In genomic region chr19:12035220-12036172, GRCh38 we compare ENCODE assay signal across 1 cellular context.
A peak's percentile ranks its signal among the peaks of the same experiment; 100 is the strongest.
TF ChIP-seq lines count a peak whose summit lies in the region.

ZNF433 (minus strand) TSS chr19:12035679; CDS start chr19:12035539, 140 bp downstream.

TF ChIP-seq in HepG2, 621 proteins besides CTCF, POLR2A, EP300 and RAD21 (continued from another document and continues in another):
- peak in 1 of 2 experiments; percentile 65; a peak in 2 of 4 replicates for TF ChIP-seq ATF4 (CRISPR knock-in tag; IDR thresholded peaks at IDR 0.05)
- 0 out of 2 replicates have a peak, but pooled peaks have one; percentile 23 for TF ChIP-seq RFX1 (IDR thresholded peaks at IDR 0.05)
- peak; percentile 80; the same call in 1 of the 2 replicates for TF ChIP-seq ZNF274 (CRISPR knock-in tag; IDR thresholded peaks at IDR 0.05)
- TF ChIP-seq ZNF33B (CRISPR knock-in tag; IDR thresholded peaks at IDR 0.05), result 0 out of 2 replicates have a peak, but pooled peaks have one; percentile 48
- no peak for TF ChIP-seq RFX5 (IDR thresholded peaks at IDR 0.05; ENCODE audit: low read depth, low read length)
- TF ChIP-seq DDIT3 (CRISPR knock-in tag; IDR thresholded peaks at IDR 0.05), result no peak
- TF ChIP-seq MLLT10 (CRISPR knock-in tag; IDR thresholded peaks at IDR 0.05), result no peak
- no peak for TF ChIP-seq ZNF619 (CRISPR knock-in tag; IDR thresholded peaks at IDR 0.05)
- no peak for TF ChIP-seq TRAFD1 (CRISPR knock-in tag; IDR thresholded peaks at IDR 0.05; ENCODE audit: borderline replicate concordance)
- peak; percentile 72 for TF ChIP-seq ZNF781 (CRISPR knock-in tag; IDR thresholded peaks at IDR 0.05; ENCODE audit: borderline replicate concordance, not compliant biosample characterization)
- peak; percentile 42 for TF ChIP-seq XRCC5 (optimal IDR thresholded peaks at IDR 0.05; ENCODE audit: low read length)
- no peak for TF ChIP-seq ZNF280B (CRISPR knock-in tag; IDR thresholded peaks at IDR 0.05; ENCODE audit: borderline replicate concordance)
- TF ChIP-seq MEF2D (CRISPR knock-in tag; IDR thresholded peaks at IDR 0.05), result peak; percentile 83
- TF ChIP-seq CENPBD1 (CRISPR knock-in tag; IDR thresholded peaks at IDR 0.05; ENCODE audit: borderline replicate concordance, low read depth), result no peak
- TF ChIP-seq HMG20A (CRISPR knock-in tag; IDR thresholded peaks at IDR 0.05; ENCODE audit: borderline replicate concordance), result no peak
- no peak for TF ChIP-seq GRHL1 (CRISPR knock-in tag; conservative IDR thresholded peaks at IDR 0.05)
- peak; percentile 92; the same call in 1 of the 2 replicates for TF ChIP-seq ZC3H13 (CRISPR knock-in tag; IDR thresholded peaks at IDR 0.05)
- peak; percentile 78 for TF ChIP-seq ZNF687 (CRISPR knock-in tag; IDR thresholded peaks at IDR 0.05)
- TF ChIP-seq RFXANK (CRISPR knock-in tag; IDR thresholded peaks at IDR 0.05), result no peak
- no peak for TF ChIP-seq DNMT3B (CRISPR knock-in tag; conservative IDR thresholded peaks at IDR 0.05)
- TF ChIP-seq ZGPAT (CRISPR knock-in tag; IDR thresholded peaks at IDR 0.05), result peak; percentile 67; the same call in 1 of the 2 replicates
- no peak for TF ChIP-seq NPAS2 (CRISPR knock-in tag; IDR thresholded peaks at IDR 0.05; ENCODE audit: borderline replicate concordance)
- peak; percentile 70; the same call in 1 of the 2 replicates for TF ChIP-seq ZNF292 (CRISPR knock-in tag; IDR thresholded peaks at IDR 0.05; ENCODE audit: borderline replicate concordance, low read depth)
- no peak for TF ChIP-seq ZBTB38 (CRISPR knock-in tag; IDR thresholded peaks at IDR 0.05)
- no peak for TF ChIP-seq ZNF205 (CRISPR knock-in tag; IDR thresholded peaks at IDR 0.05)
- no peak for TF ChIP-seq SNRNP70 (IDR thresholded peaks at IDR 0.05; ENCODE audit: low read depth, low read length)
- no peak for TF ChIP-seq ZNF160 (CRISPR knock-in tag; IDR thresholded peaks at IDR 0.05)
- TF ChIP-seq SMC3 (IDR thresholded peaks at IDR 0.05; ENCODE audit: low read length), result no peak
- TF ChIP-seq NCOA2 (CRISPR knock-in tag; IDR thresholded peaks at IDR 0.05), result no peak
- peak; percentile 30; the same call in 1 of the 2 replicates for TF ChIP-seq NKX3-1 (CRISPR knock-in tag; IDR thresholded peaks at IDR 0.05)
- no peak for TF ChIP-seq ZNF10 (CRISPR knock-in tag; IDR thresholded peaks at IDR 0.05; ENCODE audit: borderline replicate concordance, low read depth)
- TF ChIP-seq NFE2L2 (IDR thresholded peaks at IDR 0.05; ENCODE audit: low read length), result no peak
- TF ChIP-seq ZBTB42 (CRISPR knock-in tag; IDR thresholded peaks at IDR 0.05), result no peak
- no peak for TF ChIP-seq ZNF234 (CRISPR knock-in tag; conservative IDR thresholded peaks at IDR 0.05)
- TF ChIP-seq NFATC3 (CRISPR knock-in tag; IDR thresholded peaks at IDR 0.05), result 0 out of 2 replicates have a peak, but pooled peaks have one; percentile 54
- TF ChIP-seq HDAC2 (CRISPR knock-in tag; IDR thresholded peaks at IDR 0.05), result 0 out of 2 replicates have a peak, but pooled peaks have one; percentile 18
- no peak for TF ChIP-seq ZBTB39 (CRISPR knock-in tag; IDR thresholded peaks at IDR 0.05)
- no peak for TF ChIP-seq MBD4 (IDR thresholded peaks at IDR 0.05; ENCODE audit: borderline replicate concordance, low read length)
- peak; percentile 44; the same call in 1 of the 2 replicates for TF ChIP-seq MXD3 (CRISPR knock-in tag; IDR thresholded peaks at IDR 0.05)
- TF ChIP-seq ZBTB46 (CRISPR knock-in tag; IDR thresholded peaks at IDR 0.05; ENCODE audit: borderline replicate concordance), result 0 out of 2 replicates have a peak, but pooled peaks have one; percentile 40
- peak; percentile 27; the same call in 1 of the 2 replicates for TF ChIP-seq GLI4 (CRISPR knock-in tag; IDR thresholded peaks at IDR 0.05; ENCODE audit: borderline replicate concordance)
- TF ChIP-seq NRL (CRISPR knock-in tag; IDR thresholded peaks at IDR 0.05; ENCODE audit: borderline replicate concordance), result no peak
- no peak for TF ChIP-seq RCOR2 (CRISPR knock-in tag; IDR thresholded peaks at IDR 0.05)
- TF ChIP-seq THAP11 (CRISPR knock-in tag; IDR thresholded peaks at IDR 0.05), result peak; percentile 34; the same call in 1 of the 2 replicates
- TF ChIP-seq ZSCAN29 (CRISPR knock-in tag; conservative IDR thresholded peaks at IDR 0.05), result 0 out of 2 replicates have a peak, but pooled peaks have one; percentile 4
